Comparison of ENCODE assay signal across 8 cellular contexts in the genomic region with DNA sequence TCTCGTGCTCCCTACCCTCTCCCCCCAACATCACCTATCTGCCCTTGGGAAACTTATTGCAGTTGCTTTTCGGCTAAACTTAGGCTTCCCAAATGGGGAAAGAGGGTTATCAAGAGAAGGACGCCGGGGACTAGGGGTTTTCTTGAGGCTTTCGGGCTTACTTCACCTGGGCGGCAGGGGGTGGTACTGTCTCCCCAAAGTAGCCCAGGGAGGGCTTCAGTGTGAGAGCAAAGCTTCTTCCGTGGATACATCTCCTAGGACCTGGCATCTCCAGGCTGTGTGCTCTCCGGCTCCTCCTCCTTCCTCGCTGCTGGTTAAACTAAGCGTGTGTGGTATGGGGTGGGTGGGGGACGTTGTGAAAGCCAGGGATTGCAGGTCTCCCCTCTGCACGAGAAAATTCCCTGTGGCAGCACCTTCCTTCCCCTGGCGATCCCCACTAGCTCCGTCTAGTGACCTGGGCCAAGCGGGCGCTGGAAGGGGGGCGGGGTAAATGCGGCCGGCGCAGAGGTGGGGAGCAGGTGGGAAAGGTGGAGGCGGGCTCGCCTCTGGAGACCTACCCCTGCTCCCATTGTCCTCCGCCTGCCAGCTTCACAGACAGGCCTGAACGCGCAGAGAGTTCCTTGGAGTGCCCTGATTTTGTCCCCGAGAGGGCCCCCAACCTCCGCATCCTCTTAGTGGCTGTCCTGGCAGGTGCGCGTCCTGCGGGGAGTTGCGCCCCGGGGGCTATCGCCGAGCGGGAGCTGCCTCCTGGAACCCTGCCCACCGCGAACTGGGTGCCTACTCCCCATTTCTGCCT. TPM values are rescaled to one million over a fixed set of nuclear protein-coding genes. Genes with fewer than 3 reads are reported as not detected.
DNase-seq lines count a peak whose midpoint lies in the region; ATAC-seq and TF ChIP-seq lines count a peak whose summit lies in the region.

No MANE protein-coding gene starts in this region.

- CTCF ChIA-PET in activated CD4-positive, alpha-beta T cell treated with anti-CD3 and anti-CD28 coated beads for 36 hours (lab: Charles Lee): no interaction called here
- CTCF ChIA-PET in CD4-positive, alpha-beta T cell (lab: Charles Lee): no interaction called here

- H3K27ac ChIP-seq in foreskin keratinocyte: no peak overlapping the region
- H3K27ac ChIP-seq in CD4-positive, alpha-beta T cell (ENCODE audit: low read depth, low read length): no peak overlapping the region

- no peak for ATAC-seq in activated CD4-positive, alpha-beta T cell treated with anti-CD3 and anti-CD28 coated beads for 36 hours
- peak; percentile 50 for ATAC-seq in foreskin keratinocyte
- ATAC-seq in CD4-positive, alpha-beta T cell (ENCODE audit: poor library complexity): no peak
- ATAC-seq in HG03571 (IDR thresholded peaks at IDR 0.05; ENCODE audit: unreplicated experiment): no peak

- H3K4me1 ChIP-seq in foreskin keratinocyte: peaks cover 6% of the 10 kb centered on the region

- no peak for DNase-seq in activated CD4-positive, alpha-beta T cell treated with anti-CD3 and anti-CD28 coated beads for 36 hours
- DNase-seq in activated CD4-positive, alpha-beta T cell treated with anti-CD3 and anti-CD28 coated beads for 4 hours: no peak
- DNase-seq in SK-N-DZ (ENCODE audit: low spot score) (peak; percentile 11), foreskin keratinocyte (peak in 1 of 2 donors; percentile 61), nucleus accumbens (lab: John Stamatoyannopoulos, UW) (peak in 31 of 56 donors; percentile 17 to 71 (median 54)), NCI-H345 (lab: John Stamatoyannopoulos, UW) (no peak)
- DNase-seq in CD4-positive, alpha-beta T cell: no peak

- no peaks in the 10 kb centered on the region for H3K9me3 ChIP-seq in CD4-positive, alpha-beta T cell (ENCODE audit: control insufficient read depth, low read length)

- H3K4me3 Mint-ChIP-seq in activated CD4-positive, alpha-beta T cell treated with anti-CD3 and anti-CD28 coated beads for 36 hours: peak overlapping the region; percentile 17
- H3K4me3 Mint-ChIP-seq in CD4-positive, alpha-beta T cell: no peak overlapping the region

- TF ChIP-seq CTCF in foreskin keratinocyte (conservative IDR thresholded peaks at IDR 0.05): peak; percentile 55
- no peak for TF ChIP-seq CTCF in CD4-positive, alpha-beta T cell (IDR thresholded peaks at IDR 0.05)

- POLR2A ChIA-PET in activated CD4-positive, alpha-beta T cell treated with anti-CD3 and anti-CD28 coated beads for 36 hours (lab: Charles Lee): no interaction called here
- POLR2A ChIA-PET in CD4-positive, alpha-beta T cell (lab: Charles Lee): no interaction called here

- peaks cover 13% of the 10 kb centered on the region for H3K27me3 ChIP-seq in foreskin keratinocyte
- peaks cover 40% of the 10 kb centered on the region for H3K27me3 ChIP-seq in CD4-positive, alpha-beta T cell (ENCODE audit: control insufficient read depth, insufficient read depth, low read length)

- intact Hi-C loops in activated CD4-positive, alpha-beta T cell treated with anti-CD3 and anti-CD28 coated beads for 36 hours (cut with DNase I, micrococcal nuclease): loop anchor here in 1 of 2 experiments (2.0 kb wide), 1 partner anchor 1037 kb away; no protein-coding TSS in a partner anchor
- intact Hi-C loops in CD4-positive, alpha-beta T cell (cut with DNase I, micrococcal nuclease): no loop called here

- H3K4me1 Mint-ChIP-seq in activated CD4-positive, alpha-beta T cell treated with anti-CD3 and anti-CD28 coated beads for 36 hours: peaks cover 5% of the 10 kb centered on the region
- peaks cover 8% of the 10 kb centered on the region for H3K4me1 Mint-ChIP-seq in CD4-positive, alpha-beta T cell (ENCODE audit: low read depth)

- H3K27ac Mint-ChIP-seq in activated CD4-positive, alpha-beta T cell treated with anti-CD3 and anti-CD28 coated beads for 36 hours: no peak overlapping the region
- H3K27ac Mint-ChIP-seq in CD4-positive, alpha-beta T cell: no peak overlapping the region

- H3K27me3 Mint-ChIP-seq in activated CD4-positive, alpha-beta T cell treated with anti-CD3 and anti-CD28 coated beads for 36 hours: peaks cover 34% of the 10 kb centered on the region
- peaks cover 57% of the 10 kb centered on the region for H3K27me3 Mint-ChIP-seq in CD4-positive, alpha-beta T cell

- H3K36me3 Mint-ChIP-seq in activated CD4-positive, alpha-beta T cell treated with anti-CD3 and anti-CD28 coated beads for 36 hours (ENCODE audit: low read depth): no peaks in the 10 kb centered on the region
- no peaks in the 10 kb centered on the region for H3K36me3 Mint-ChIP-seq in CD4-positive, alpha-beta T cell (ENCODE audit: low read depth)

- no peaks in the 10 kb centered on the region for H3K9me3 Mint-ChIP-seq in activated CD4-positive, alpha-beta T cell treated with anti-CD3 and anti-CD28 coated beads for 36 hours (ENCODE audit: low read depth)
- no peaks in the 10 kb centered on the region for H3K9me3 Mint-ChIP-seq in CD4-positive, alpha-beta T cell

RNA-seq across cellular contexts. Expression of a gene that starts 1.2 kb away (rescaled TPM):
- total RNA-seq in activated CD4-positive, alpha-beta T cell treated with anti-CD3 and anti-CD28 coated beads for 36 hours: not detected
- polyA plus RNA-seq in SK-N-DZ (2014; cell fraction: cytosol; rRNA removed): 0.71 and 0.85 TPM in 2 replicates
- polyA plus RNA-seq in SK-N-DZ (2014; cell fraction: nucleus; rRNA removed): 0.14 and 0.49 TPM in 2 replicates
- total RNA-seq in foreskin keratinocyte: 4.2 and 5.1 TPM in 2 replicates
- polyA plus RNA-seq in foreskin keratinocyte: 1.9 TPM in 2 replicates
- under 1 TPM; 0.41 to 0.61 TPM for total RNA-seq in CD4-positive, alpha-beta T cell

Comparison
In these comparisons a context has a peak if more than half of its experiments do, and no peak if none do; other contexts are left out.
1. DNase-seq: peak in SK-N-DZ (single experiment) and nucleus accumbens (31 of 56); none in activated CD4-positive, alpha-beta T cell treated with anti-CD3 and anti-CD28 coated beads for 36 hours (single experiment), activated CD4-positive, alpha-beta T cell treated with anti-CD3 and anti-CD28 coated beads for 4 hours (0 of 2), CD4-positive, alpha-beta T cell (0 of 10) and NCI-H345 (single experiment).